11 cellular contexts compared by ENCODE assay signal in the genomic region with DNA sequence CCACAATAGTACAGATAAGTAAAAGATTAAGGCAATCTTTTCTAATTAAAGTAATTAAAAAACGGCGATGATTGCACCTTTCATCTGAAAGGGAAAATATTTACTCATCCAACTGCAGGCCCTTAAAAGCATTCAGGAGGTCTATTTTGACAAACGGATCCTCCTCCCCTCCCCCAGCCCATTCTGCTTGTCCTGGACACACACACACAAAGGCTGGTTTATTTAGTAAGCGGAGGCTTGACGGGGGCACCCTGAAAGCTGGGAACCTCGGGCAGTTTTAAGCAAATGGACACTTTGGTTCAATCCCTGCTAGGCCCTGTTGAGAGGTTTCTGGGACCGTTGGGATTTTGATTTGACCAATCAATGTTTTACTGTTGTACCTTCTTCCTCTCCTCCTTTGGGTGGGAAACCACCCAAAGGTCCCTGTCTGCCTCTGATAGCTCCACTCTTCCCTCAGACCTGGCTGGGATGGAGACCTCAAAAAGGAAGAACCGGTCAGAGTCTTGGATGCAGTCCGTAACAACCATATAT.
A peak's percentile ranks its signal among the peaks of the same experiment; 100 is the strongest.
DNase-seq lines count a peak whose midpoint lies in the region; ATAC-seq and TF ChIP-seq lines count a peak whose summit lies in the region.
"Had no signal": no experiment of that assay in that cellular context is flagged by ENCODE, and none has a peak within 500 bp of the region (broad histone marks: within the 10 kb centered on the region; RNA-seq: fewer than 3 reads in every experiment).

No MANE protein-coding gene starts in this region.

- no peak for TF ChIP-seq EP300 in upper lobe of left lung (IDR thresholded peaks at IDR 0.05)

- in situ Hi-C loops in KBM-7 (cut with MboI; ENCODE audit: low pct_unique_long_range_greater_than_20kb, low sequenced_read_pairs) = no loop called here

- DNase-seq in NCI-H1092 treated with DMSO at 0.1 percent for 48 hours (lab: John Stamatoyannopoulos, UW) = peak; percentile 61
- DNase-seq in NCI-H1092 (lab: John Stamatoyannopoulos, UW) = no peak
- DNase-seq in cerebellar cortex (ENCODE audit: low spot score) = peak; percentile 91
- no peak for DNase-seq in upper lobe of left lung
- no peak for DNase-seq in putamen (ENCODE audit: low spot score)
- DNase-seq in KBM-7 = no peak
- DNase-seq: activated CD4-positive, alpha-beta T cell treated with anti-CD3 and anti-CD28 coated beads for 1 hour; activated naive CD8-positive, alpha-beta T cell treated with anti-CD3 and anti-CD28 coated beads, Interleukin-2, amount 10 ng/mL, durations not matched to agents 7 days and 5 days; stimulated activated naive CD4-positive, alpha-beta T cell treated with Interleukin-2 at 50 U/mL for 16 hours had no signal

- no peak for TF ChIP-seq POLR2A in upper lobe of left lung (IDR thresholded peaks at IDR 0.05)

- H3K4me1 ChIP-seq in mucosa of rectum (ENCODE audit: control insufficient read depth in 2 of 2, insufficient read depth in 2 of 2, low read length in 2 of 2) = peaks cover 76 to 79% of the 10 kb centered on the region in 2 donors
- H3K4me1 ChIP-seq in upper lobe of left lung = peaks cover 87 to 100% (median 89%) of the 10 kb centered on the region in 4 donors

- peak overlapping the region; percentile 87 to 94 for H3K27ac ChIP-seq in mucosa of rectum (ENCODE audit: low read depth in 2 of 2, low read length in 2 of 2)
- peak overlapping the region; percentile 75 to 84 (median 80) for H3K27ac ChIP-seq in upper lobe of left lung

- ATAC-seq in upper lobe of left lung (ENCODE audit: low FRiP score in 2 of 2) = no peak
- no peak for ATAC-seq in GM18517 (IDR thresholded peaks at IDR 0.05; ENCODE audit: unreplicated experiment)

- no peak for TF ChIP-seq CTCF in upper lobe of left lung (IDR thresholded peaks at IDR 0.05)

- 30 to 35% methylated on average over 9 of the region's 9 CpGs for WGBS in upper lobe of left lung, 2 donors

- H3K27me3 ChIP-seq in mucosa of rectum (ENCODE audit: control insufficient read depth in 2 of 2, insufficient read depth in 2 of 2, low read length in 2 of 2) (no peaks in the 10 kb centered on the region), upper lobe of left lung (peaks cover 0 to 2% (median 0%) of the 10 kb centered on the region in 4 donors)

- no peaks in the 10 kb centered on the region for H3K36me3 ChIP-seq in mucosa of rectum (ENCODE audit: control insufficient read depth in 2 of 2, insufficient read depth in 2 of 2, low read length in 2 of 2)
- H3K36me3 ChIP-seq in upper lobe of left lung = no peaks in the 10 kb centered on the region

- peak overlapping the region in 1 of 2 donors; percentile 46 for H3K9ac ChIP-seq in mucosa of rectum (ENCODE audit: low read depth in 1 of 2, low read length in 2 of 2)

- H3K9me3 ChIP-seq in mucosa of rectum (ENCODE audit: control insufficient read depth in 2 of 2, low read length in 2 of 2) = no peaks in the 10 kb centered on the region
- no peaks in the 10 kb centered on the region for H3K9me3 ChIP-seq in upper lobe of left lung

- H3K4me3 ChIP-seq in mucosa of rectum (ENCODE audit: low read length in 2 of 2) (no peak overlapping the region), upper lobe of left lung (no peak overlapping the region)

Comparison
In these comparisons a context has a peak if more than half of its experiments do, and no peak if none do; other contexts are left out.
1. DNase-seq: peak in NCI-H1092 treated with DMSO at 0.1 percent for 48 hours (single experiment) and cerebellar cortex (single experiment); none in NCI-H1092 (single experiment), upper lobe of left lung (0 of 2), putamen (single experiment) and KBM-7 (single experiment).